ENCODE assay signal across 13 cellular contexts in the genomic region with DNA sequence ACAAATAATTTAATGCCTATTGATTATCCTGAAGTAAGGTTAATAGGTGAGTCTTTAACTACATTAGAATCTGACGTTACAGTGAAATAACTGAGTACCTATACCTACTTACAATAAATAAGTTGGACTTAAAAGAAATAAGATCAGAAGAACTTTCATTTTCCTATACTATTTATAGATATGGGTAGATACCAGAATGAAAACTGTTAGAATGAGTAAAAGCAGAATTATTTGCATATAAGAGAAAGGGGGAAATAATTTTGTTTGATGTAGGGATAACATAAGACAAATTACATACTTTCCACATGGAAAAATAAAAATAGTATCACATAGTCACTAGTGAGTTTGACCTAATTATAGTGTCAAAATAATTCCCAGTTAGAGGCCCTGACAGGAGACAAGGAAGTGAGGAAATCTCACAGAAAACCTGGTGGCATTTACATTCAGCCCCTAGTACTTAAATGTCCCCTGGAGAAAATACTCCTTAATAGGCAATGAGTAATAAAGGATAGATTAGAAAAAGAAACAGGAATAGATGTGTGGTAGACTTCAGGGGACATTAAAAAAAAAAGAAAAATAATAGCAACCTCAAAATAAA. TPM values are rescaled to one million over a fixed set of nuclear protein-coding genes. Genes with fewer than 3 reads are reported as not detected.
DNase-seq lines count a peak whose midpoint lies in the region; ATAC-seq and TF ChIP-seq lines count a peak whose summit lies in the region.
"Had no signal": no experiment of that assay in that cellular context is flagged by ENCODE, and none has a peak within 500 bp of the region (broad histone marks: within the 10 kb centered on the region; RNA-seq: fewer than 3 reads in every experiment).

No MANE protein-coding gene starts in this region.

- intact Hi-C loops in ovary (cut with DNase I), result no loop called here

- peaks cover 38% of the 10 kb centered on the region for H3K9me3 ChIP-seq in BLaER1
- H3K9me3 ChIP-seq in ovary, result no peaks in the 10 kb centered on the region

- peaks cover 0 to 9% of the 10 kb centered on the region in 2 donors for H3K36me3 Mint-ChIP-seq in activated naive CD4-positive, alpha-beta T cell treated with anti-CD3 and anti-CD28 coated beads, Interleukin-2, amount 50 U/mL, for 72 hours

- peak overlapping the region; percentile 21; the same call in 1 of the 2 replicates for H3K4me2 ChIP-seq in BLaER1
- H3K4me2 ChIP-seq: hepatocyte had no signal

- no peaks in the 10 kb centered on the region for H3K9me3 Mint-ChIP-seq in activated naive CD4-positive, alpha-beta T cell treated with anti-CD3 and anti-CD28 coated beads, Interleukin-2, amount 50 U/mL, for 72 hours

- no peak for DNase-seq in activated naive CD4-positive, alpha-beta T cell treated with anti-CD3 and anti-CD28 coated beads, Interleukin-2, amount 50 U/mL, for 72 hours (ENCODE audit: low spot score in 2 of 2)
- DNase-seq in inferior parietal cortex (ENCODE audit: extremely low spot score), result no peak
- DNase-seq in ovary, result no peak
- DNase-seq in cerebellum (ENCODE audit: low spot score), result no peak
- DNase-seq: caudate nucleus, GDM1, NCI-H2227 treated with DMSO at 0.1 percent for 48 hours had no signal

- TF ChIP-seq EP300 in ovary (IDR thresholded peaks at IDR 0.05), result no peak

- no peak for TF ChIP-seq CTCF in ovary (IDR thresholded peaks at IDR 0.05)

- no peak for TF ChIP-seq POLR2A in ovary (IDR thresholded peaks at IDR 0.05)

- ATAC-seq in GM18502 (IDR thresholded peaks at IDR 0.05; ENCODE audit: poor library complexity, unreplicated experiment) (peak; percentile 63), HG02798 (IDR thresholded peaks at IDR 0.05; ENCODE audit: poor library complexity, unreplicated experiment) (peak; percentile 54), HG02623 (IDR thresholded peaks at IDR 0.05; ENCODE audit: unreplicated experiment) (no peak)
- peak; percentile 49 to 56 for ATAC-seq in activated naive CD4-positive, alpha-beta T cell treated with anti-CD3 and anti-CD28 coated beads, Interleukin-2, amount 50 U/mL, for 72 hours

- H3K27me3 ChIP-seq in BLaER1, result no peaks in the 10 kb centered on the region
- no peaks in the 10 kb centered on the region for H3K27me3 ChIP-seq in ovary
- H3K27me3 ChIP-seq: hepatocyte had no signal

- H3K4me3 ChIP-seq in BLaER1, result no peak overlapping the region
- H3K4me3 ChIP-seq in ovary, result no peak overlapping the region
- H3K4me3 ChIP-seq: hepatocyte had no signal

- H3K4me1 ChIP-seq in BLaER1 (peaks cover 8% of the 10 kb centered on the region; the same call in 1 of the 2 replicates), ovary (ENCODE audit: insufficient read depth) (peaks cover 1% of the 10 kb centered on the region)

- H4K20me1 ChIP-seq in BLaER1, result peaks cover 98% of the 10 kb centered on the region

- peak overlapping the region; percentile 93 to 98 for H3K27ac Mint-ChIP-seq in activated naive CD4-positive, alpha-beta T cell treated with anti-CD3 and anti-CD28 coated beads, Interleukin-2, amount 50 U/mL, for 72 hours

- H3K36me3 ChIP-seq in BLaER1 (peaks cover 53% of the 10 kb centered on the region), ovary (no peaks in the 10 kb centered on the region)

- H3K27ac ChIP-seq in BLaER1 (no peak overlapping the region), ovary (no peak overlapping the region)
- H3K27ac ChIP-seq: C4-2B, hepatocyte had no signal

- H3K9ac ChIP-seq in BLaER1, result no peak overlapping the region

- WGBS in ovary, 3 donors, result 80 to 87% (median 86%) methylated on average over 1 of the region's 1 CpG

RNA-seq across cellular contexts. Expression of a gene that starts 28.6 kb away (rescaled TPM):
- 100 to 1,000 TPM; 108 to 124 TPM for total RNA-seq in activated naive CD4-positive, alpha-beta T cell treated with anti-CD3 and anti-CD28 coated beads, Interleukin-2, amount 50 U/mL, for 72 hours
- total RNA-seq in ovary (10 to 100 TPM; 21.9 to 58.7 (median 53.5) TPM), cerebellum (32.4 TPM)
- polyA plus RNA-seq in ovary, result 10 to 100 TPM; 28.5 to 50.7 TPM
